Comparison of ENCODE assay signal across 7 cellular contexts in genomic region chr1:43969416-43969745, GRCh38. TPM values are rescaled to one million over a fixed set of nuclear protein-coding genes. Genes with fewer than 3 reads are reported as not detected.
DNase-seq lines count a peak whose midpoint lies in the region; ATAC-seq and TF ChIP-seq lines count a peak whose summit lies in the region.
"Had no signal": no experiment of that assay in that cellular context is flagged by ENCODE, and none has a peak within 500 bp of the region (broad histone marks: within the 10 kb centered on the region; RNA-seq: fewer than 3 reads in every experiment).

No MANE protein-coding gene starts in this region.

- CTCF ChIA-PET in IMR-90 (lab: Yijun Ruan, JAX): interaction anchor here (1.4 kb wide), 1 partner anchor 24 kb away, joined by 4 read pairs; no protein-coding TSS in a partner anchor

- H2BK120ac ChIP-seq in IMR-90 (ENCODE audit: low read depth, low read length): no peak overlapping the region

- 55% methylated on average over 5 of the region's 7 CpGs; no CpG with 5 or more reads in 1 of the 2 experiments for WGBS in IMR-90 (ENCODE audit: extremely low coverage in 2 of 2, insufficient read length in 1 of 2), 2 experiments

- H2BK5ac ChIP-seq in IMR-90 (ENCODE audit: low read depth, low read length, poor library complexity, severe bottlenecking): no peak overlapping the region

- H3K27me3 ChIP-seq in IMR-90 (ENCODE audit: control insufficient read depth, insufficient read depth, low read length) (no peaks in the 10 kb centered on the region), breast epithelium (no peaks in the 10 kb centered on the region), rectal smooth muscle tissue (ENCODE audit: control insufficient read depth, insufficient read depth, low read length) (no peaks in the 10 kb centered on the region)
- H3K27me3 ChIP-seq: thyroid gland had no signal

- TF ChIP-seq RAD21 in IMR-90 (IDR thresholded peaks at IDR 0.05; ENCODE audit: low read length): no peak

- intact Hi-C loops in IMR-90 (cut with micrococcal nuclease) (loop anchor here (2.0 kb wide), 1 partner anchor 23 kb away; the partner anchor contains the start of gene IPO13), breast epithelium (cut with DNase I; ENCODE audit: low total_unique reads) (no loop called here)

- no peaks in the 10 kb centered on the region for H4K20me1 ChIP-seq in IMR-90 (ENCODE audit: insufficient read depth, low read length)

- no peak overlapping the region for H4K5ac ChIP-seq in IMR-90 (ENCODE audit: low read depth, low read length)

- H3K4ac ChIP-seq in IMR-90 (ENCODE audit: low read depth, low read length): no peak overlapping the region

- no peak overlapping the region for H3K9ac ChIP-seq in IMR-90 (ENCODE audit: low read depth, low read length)
- no peak overlapping the region for H3K9ac ChIP-seq in rectal smooth muscle tissue (ENCODE audit: low read length)

- no peak overlapping the region for H2AK5ac ChIP-seq in IMR-90 (ENCODE audit: low read depth, low read length)

- peaks cover 13 to 17% of the 10 kb centered on the region in 2 experiments; a peak in 3 of 4 replicates for H3K79me1 ChIP-seq in IMR-90 (ENCODE audit: low read depth in 1 of 2, low read length in 2 of 2)

- no peak overlapping the region for H3K14ac ChIP-seq in IMR-90 (replicated peaks; ENCODE audit: low read depth, low read length)

- no peak overlapping the region for H4K8ac ChIP-seq in IMR-90 (ENCODE audit: low read depth in 2 of 2, low read length in 2 of 2)

- H2AFZ ChIP-seq in IMR-90 (replicated peaks; ENCODE audit: low read length, poor library complexity): peak overlapping the region; percentile 53

- H3K4me3 ChIP-seq in IMR-90 (ENCODE audit: insufficient read depth, low read depth, low read length): peak overlapping the region; percentile 11; the same call in 1 of the 2 replicates
- H3K4me3 ChIP-seq in breast epithelium: peak overlapping the region in 2 of 3 donors; percentile 71 to 81
- peak overlapping the region; percentile 11 for H3K4me3 ChIP-seq in rectal smooth muscle tissue (ENCODE audit: low read length)

- no TSS peak for BruUV-seq in IMR-90 (replicated peaks; lab: Mats Ljungman, UMichigan)

- H3K27ac ChIP-seq in IMR-90 (ENCODE audit: insufficient read depth, low read length): no peak overlapping the region
- H3K27ac ChIP-seq in breast epithelium: no peak overlapping the region
- H3K27ac ChIP-seq in rectal smooth muscle tissue (ENCODE audit: low read depth, low read length): no peak overlapping the region
- H3K27ac ChIP-seq: thyroid gland had no signal

- H3K9me1 ChIP-seq in IMR-90 (ENCODE audit: insufficient read depth, low read length): peaks cover 13% of the 10 kb centered on the region

- no peak for ATAC-seq in IMR-90 (ENCODE audit: low read depth)

- H2BK20ac ChIP-seq in IMR-90 (ENCODE audit: low read depth, low read length): no peak overlapping the region

- 0 out of 2 replicates have a peak, but pooled peaks cover 2% of the 10 kb centered on the region for H3K4me1 ChIP-seq in IMR-90 (ENCODE audit: control insufficient read depth, insufficient read depth, low read length)
- H3K4me1 ChIP-seq in breast epithelium: peaks cover 0 to 8% of the 10 kb centered on the region in 2 donors
- H3K4me1 ChIP-seq in rectal smooth muscle tissue (ENCODE audit: control insufficient read depth, insufficient read depth, low read length): peaks cover 5% of the 10 kb centered on the region

- H3K18ac ChIP-seq in IMR-90 (ENCODE audit: low read depth, low read length): no peak overlapping the region

- TF ChIP-seq CTCF in IMR-90 (conservative IDR thresholded peaks at IDR 0.05; ENCODE audit: low read depth, low read length) (no peak), breast epithelium (IDR thresholded peaks at IDR 0.05) (peak in 1 of 3 donors; percentile 40)

- no peak overlapping the region for H2AK9ac ChIP-seq in IMR-90 (replicated peaks; ENCODE audit: low read depth, low read length, poor library complexity)

- H2BK15ac ChIP-seq in IMR-90 (ENCODE audit: low read depth, low read length): no peak overlapping the region

- no peak overlapping the region for H3K56ac ChIP-seq in IMR-90 (ENCODE audit: extremely low read depth, insufficient read depth, low read length)

- H3K9me3 ChIP-seq in IMR-90 (ENCODE audit: control insufficient read depth, insufficient read depth, low read length) (no peaks in the 10 kb centered on the region), breast epithelium (no peaks in the 10 kb centered on the region)
- H3K9me3 ChIP-seq: thyroid gland had no signal

- TF ChIP-seq POLR2A in IMR-90 (IDR thresholded peaks at IDR 0.05; ENCODE audit: low read depth, low read length): no peak
- TF ChIP-seq POLR2A in breast epithelium (IDR thresholded peaks at IDR 0.05): no peak

- H3K23ac ChIP-seq in IMR-90 (ENCODE audit: low read depth, low read length): no peak overlapping the region

- DNase-seq in IMR-90 (no peak), breast epithelium (ENCODE audit: low spot score in 2 of 2) (no peak), anterior cingulate cortex (lab: John Stamatoyannopoulos, UW) (no peak), superior temporal gyrus (ENCODE audit: extremely low spot score) (no peak), G401 (ENCODE audit: low spot score) (no peak)

- dilution Hi-C loops in IMR-90 (cut with HindIII; ENCODE audit: low sequenced_read_pairs, unreplicated experiment): no loop called here

- H3K4me2 ChIP-seq in IMR-90 (ENCODE audit: low read depth, low read length): peak overlapping the region; percentile 75

- no peak overlapping the region for H4K91ac ChIP-seq in IMR-90 (ENCODE audit: insufficient read depth, low read depth, low read length)

- POLR2A ChIA-PET in IMR-90 (lab: Charles Lee; ENCODE audit: unreplicated experiment): no interaction called here

- in situ Hi-C loops in IMR-90 (cut with MboI; ENCODE audit: low sequenced_read_pairs): loop anchor here (25.0 kb wide), 1 partner anchor 432 kb away; the partner anchor contains the start of gene PTPRF
- in situ Hi-C loops in G401 (cut with HindIII; ENCODE audit: low sequenced_read_pairs): no loop called here

- H3K36me3 ChIP-seq in IMR-90 (ENCODE audit: control insufficient read depth, insufficient read depth, low read length) (peaks cover 15% of the 10 kb centered on the region), breast epithelium (no peaks in the 10 kb centered on the region), rectal smooth muscle tissue (ENCODE audit: control insufficient read depth, insufficient read depth, low read length) (peaks cover 7% of the 10 kb centered on the region)

TF ChIP-seq in IMR-90, 13 proteins besides CTCF, POLR2A, EP300 and RAD21:
- TF ChIP-seq MXI1 (IDR thresholded peaks at IDR 0.05; ENCODE audit: borderline replicate concordance, low read depth, low read length) (no peak), FOS (IDR thresholded peaks at IDR 0.05; ENCODE audit: low read depth, low read length) (no peak), BHLHE40 (IDR thresholded peaks at IDR 0.05; ENCODE audit: low read depth, low read length) (no peak), MAZ (IDR thresholded peaks at IDR 0.05; ENCODE audit: borderline replicate concordance, low read depth, low read length) (no peak), RFX5 (IDR thresholded peaks at IDR 0.05; ENCODE audit: low read depth, low read length) (no peak), MAFK (IDR thresholded peaks at IDR 0.05; ENCODE audit: low read depth, low read length) (no peak), CHD1 (IDR thresholded peaks at IDR 0.05; ENCODE audit: low read depth, low read length) (no peak), CEBPB (IDR thresholded peaks at IDR 0.05; ENCODE audit: low read depth, low read length) (no peak), RCOR1 (IDR thresholded peaks at IDR 0.05; ENCODE audit: insufficient replicate concordance, low read length) (no peak), NFE2L2 (IDR thresholded peaks at IDR 0.05; ENCODE audit: low read depth, low read length) (no peak)

RNA-seq across cellular contexts. Expression of gene DPH2, which starts 0.4 kb away (rescaled TPM):
- total RNA-seq in IMR-90 (2012; rRNA removed) (18.9 and 21.0 TPM in 2 replicates), breast epithelium (10 to 100 TPM; 16.2 to 22.0 (median 18.3) TPM)
- 32.2 and 38.0 TPM in 2 replicates for polyA plus RNA-seq in IMR-90 (2012; rRNA removed)
- 23.4 and 39.1 TPM in 2 replicates for polyA plus RNA-seq in IMR-90 (2012; cell fraction: cytosol; rRNA removed)
- polyA plus RNA-seq in IMR-90 (2012; cell fraction: nucleus; rRNA removed; ENCODE audit: low replicate concordance): 133 and 182 TPM in 2 replicates
- total RNA-seq in G401 (2014; rRNA removed; shearing (Covaris generic)): 43.0 and 47.6 TPM in 2 replicates

RNA-seq across cellular contexts. Expression of gene ATP6V0B, which starts 5.4 kb away (rescaled TPM):
- total RNA-seq in IMR-90 (2012; rRNA removed) (72.1 and 80.3 TPM in 2 replicates), breast epithelium (100 to 1,000 TPM; 131 to 156 (median 155) TPM)
- 169 and 209 TPM in 2 replicates for polyA plus RNA-seq in IMR-90 (2012; rRNA removed)
- 211 and 228 TPM in 2 replicates for polyA plus RNA-seq in IMR-90 (2012; cell fraction: cytosol; rRNA removed)
- polyA plus RNA-seq in IMR-90 (2012; cell fraction: nucleus; rRNA removed; ENCODE audit: low replicate concordance): 173 and 195 TPM in 2 replicates
- 133 and 183 TPM in 2 replicates for total RNA-seq in G401 (2014; rRNA removed; shearing (Covaris generic))

RNA-seq across cellular contexts. Expression of gene B4GALT2, which starts 9.6 kb away (rescaled TPM):
- total RNA-seq in IMR-90 (2012; rRNA removed): 57.2 and 60.8 TPM in 2 replicates
- 52.3 and 74.7 TPM in 2 replicates for polyA plus RNA-seq in IMR-90 (2012; rRNA removed)
- polyA plus RNA-seq in IMR-90 (2012; cell fraction: cytosol; rRNA removed): 67.7 and 79.7 TPM in 2 replicates
- polyA plus RNA-seq in IMR-90 (2012; cell fraction: nucleus; rRNA removed; ENCODE audit: low replicate concordance): 31.2 and 77.9 TPM in 2 replicates
- total RNA-seq in breast epithelium: 10 to 100 TPM; 19.8 to 49.9 (median 37.0) TPM
- 38.9 and 56.4 TPM in 2 replicates for total RNA-seq in G401 (2014; rRNA removed; shearing (Covaris generic))

RNA-seq across cellular contexts. Expression of gene CCDC24, which starts 22.0 kb away (rescaled TPM):
- total RNA-seq in IMR-90 (2012; rRNA removed): 1.4 and 1.7 TPM in 2 replicates
- polyA plus RNA-seq in IMR-90 (2012; rRNA removed): 4.3 and 4.6 TPM in 2 replicates
- polyA plus RNA-seq in IMR-90 (2012; cell fraction: cytosol; rRNA removed): 4.3 and 4.7 TPM in 2 replicates
- polyA plus RNA-seq in IMR-90 (2012; cell fraction: nucleus; rRNA removed; ENCODE audit: low replicate concordance): 11.7 and 31.3 TPM in 2 replicates
- total RNA-seq in breast epithelium: 10 to 100 TPM in 2 of 3 donors, 1 to 10 TPM in 1; 5.4 to 12.5 (median 12.3) TPM
- total RNA-seq in G401 (2014; rRNA removed; shearing (Covaris generic)): 2.2 and 8.1 TPM in 2 replicates

RNA-seq across cellular contexts. Expression of gene IPO13, which starts 22.6 kb away (rescaled TPM):
- 14.2 and 15.2 TPM in 2 replicates for total RNA-seq in IMR-90 (2012; rRNA removed)
- polyA plus RNA-seq in IMR-90 (2012; rRNA removed): 18.7 and 19.0 TPM in 2 replicates
- polyA plus RNA-seq in IMR-90 (2012; cell fraction: cytosol; rRNA removed): 17.0 and 20.8 TPM in 2 replicates
- polyA plus RNA-seq in IMR-90 (2012; cell fraction: nucleus; rRNA removed; ENCODE audit: low replicate concordance): 38.2 and 128 TPM in 2 replicates
- total RNA-seq in breast epithelium: 10 to 100 TPM; 18.4 to 23.0 (median 20.5) TPM
- total RNA-seq in G401 (2014; rRNA removed; shearing (Covaris generic)): 15.9 and 22.6 TPM in 2 replicates

Comparison
In these comparisons a context has a peak if more than half of its experiments do, and no peak if none do; other contexts are left out.
1. H3K4me3 ChIP-seq: peak in every context shown above with its lines; median percentile 76 in breast epithelium; 11 in IMR-90; 11 in rectal smooth muscle tissue.